25 cellular contexts compared by ENCODE assay signal in genomic region chr2:150705767-150706166, GRCh38.
A peak's percentile ranks its signal among the peaks of the same experiment; 100 is the strongest.
DNase-seq lines count a peak whose midpoint lies in the region; ATAC-seq lines count a peak whose summit lies in the region.
"Had no signal": no experiment of that assay in that cellular context is flagged by ENCODE, and none has a peak within 500 bp of the region (broad histone marks: within the 10 kb centered on the region; RNA-seq: fewer than 3 reads in every experiment).

No MANE protein-coding gene starts in this region.

- DNase-seq in iris pigment epithelial cell (ENCODE audit: low read depth) = peak; percentile 35
- DNase-seq in OCI-M2 (lab: John Stamatoyannopoulos, UW; ENCODE audit: unreplicated experiment) = no peak
- DNase-seq in activated gamma-delta T cell (lab: John Stamatoyannopoulos, UW) = no peak
- no peak for DNase-seq in GM03348 (ENCODE audit: low spot score)
- DNase-seq: activated CD4-positive, alpha-beta T cell treated with anti-CD3 and anti-CD28 coated beads, Interleukin-2, amount 50 U/mL, for 4 hours; activated CD4-positive, CD25-positive, alpha-beta regulatory T cell; anterior cingulate cortex; caudate nucleus; H9; hippocampal formation; immature natural killer cell; mesendoderm; NCI-H1092; NCI-H187; psoas muscle; stimulated activated CD8-positive, alpha-beta memory T cell treated with anti-CD3 and anti-CD28 coated beads, Interleukin-4, amount 100 ng/mL, for 48 hours; T1000; trophoblast cell had no signal

- ATAC-seq in GM18858 (IDR thresholded peaks at IDR 0.05; ENCODE audit: unreplicated experiment) (peak; percentile 74), GM21576 (IDR thresholded peaks at IDR 0.05; ENCODE audit: unreplicated experiment) (peak; percentile 78), HG03565 (IDR thresholded peaks at IDR 0.05; ENCODE audit: unreplicated experiment) (peak; percentile 73)
- ATAC-seq: activated naive CD4-positive, alpha-beta T cell treated with anti-CD3 and anti-CD28 coated beads, Interleukin-2, amount 50 U/mL, for 72 hours; activated T-helper 17 cell treated with anti-CD3 and anti-CD28 coated beads, Interleukin-2, amount 50 U/mL, for 72 hours; gastroesophageal sphincter; left lobe of liver; psoas muscle had no signal
